Comparison of ENCODE assay signal across 1 cellular context in the genomic region with DNA sequence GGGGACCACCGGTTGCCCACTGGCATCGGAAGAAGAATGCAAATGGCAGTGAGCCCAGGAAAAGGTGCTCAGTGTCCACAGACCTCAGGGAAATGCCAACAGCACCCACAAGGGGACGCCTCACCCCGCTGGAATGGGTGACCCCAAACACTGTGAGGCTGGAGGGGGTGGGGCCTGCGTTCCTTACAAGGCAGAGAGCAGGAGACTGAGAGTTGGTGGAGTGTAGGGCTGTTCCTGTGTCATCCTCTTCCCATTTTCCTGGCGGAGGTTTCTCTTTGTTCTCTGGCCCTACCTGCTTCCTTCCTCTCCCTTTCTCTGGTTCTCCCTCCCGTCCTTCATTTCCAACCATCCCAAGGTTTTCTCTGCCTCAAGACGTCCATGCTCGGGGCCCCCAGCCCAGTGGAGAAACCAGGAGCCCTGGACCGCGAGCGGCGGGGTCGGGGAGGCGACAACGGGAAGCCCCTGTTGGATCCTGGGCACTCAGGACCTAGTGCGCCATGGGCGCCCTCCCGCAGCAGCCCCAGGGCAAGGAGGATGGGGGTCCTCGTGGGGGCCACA.
A peak's percentile ranks its signal among the peaks of the same experiment; 100 is the strongest.
TF ChIP-seq lines count a peak whose summit lies in the region.

No MANE protein-coding gene starts in this region.

TF ChIP-seq in A549, 52 proteins besides CTCF, POLR2A, EP300 and RAD21:
- 0 out of 3 replicates have a peak, but pooled peaks have one; percentile 7 for TF ChIP-seq SMC3 (IDR thresholded peaks at IDR 0.05)
